Comparison of ENCODE assay signal across 8 cellular contexts in genomic region chr1:43058545-43059360, GRCh38.
DNase-seq lines count a peak whose midpoint lies in the region; ATAC-seq and TF ChIP-seq lines count a peak whose summit lies in the region.

No MANE protein-coding gene starts in this region.

- no peak overlapping the region for H3K27ac ChIP-seq in CD8-positive, alpha-beta memory T cell (ENCODE audit: low read depth, low read length)

- CTCF ChIA-PET in CD8-positive, alpha-beta memory T cell (lab: Charles Lee) = interaction anchor here (1.6 to 4.2 kb wide), 2 partner anchors 14 to 136 kb away, joined by 5 to 25 read pairs; no protein-coding TSS in a partner anchor

- H3K9me3 Mint-ChIP-seq in CD8-positive, alpha-beta memory T cell = no peaks in the 10 kb centered on the region

- H3K9me3 ChIP-seq in T-helper 17 cell (ENCODE audit: control insufficient read depth, low read length, poor library complexity, severe bottlenecking) = peaks cover 3% of the 10 kb centered on the region
- H3K9me3 ChIP-seq in CD8-positive, alpha-beta memory T cell (ENCODE audit: low read length) = no peaks in the 10 kb centered on the region

- H3K27me3 ChIP-seq in CD8-positive, alpha-beta memory T cell (ENCODE audit: insufficient read depth, low read length, poor library complexity, severe bottlenecking) = no peaks in the 10 kb centered on the region

- no peak overlapping the region for H3K27ac Mint-ChIP-seq in T-helper 17 cell
- H3K27ac Mint-ChIP-seq in CD8-positive, alpha-beta memory T cell = peak overlapping the region in 2 of 8 donors; percentile 7 to 11

- H3K4me3 Mint-ChIP-seq in T-helper 17 cell = peak overlapping the region; percentile 36
- H3K4me3 Mint-ChIP-seq in CD8-positive, alpha-beta memory T cell = peak overlapping the region in 2 of 7 donors; percentile 4 to 38

- peaks cover 6% of the 10 kb centered on the region for H3K36me3 Mint-ChIP-seq in T-helper 17 cell (ENCODE audit: low read depth)
- H3K36me3 Mint-ChIP-seq in CD8-positive, alpha-beta memory T cell = no peaks in the 10 kb centered on the region

- H3K4me1 ChIP-seq in CD8-positive, alpha-beta memory T cell (ENCODE audit: insufficient read depth, low read length) = peaks cover 8% of the 10 kb centered on the region

- no peaks in the 10 kb centered on the region for H3K36me3 ChIP-seq in CD8-positive, alpha-beta memory T cell (ENCODE audit: insufficient read depth, low read length)

- no peak for ATAC-seq in T-helper 17 cell
- no peak for ATAC-seq in GM21529 (IDR thresholded peaks at IDR 0.05; ENCODE audit: unreplicated experiment)

- TF ChIP-seq CTCF in foreskin fibroblast (IDR thresholded peaks at IDR 0.05; ENCODE audit: low read depth, low read length) = no peak

- peak; percentile 49 to 57 for DNase-seq in activated T-cell treated with anti-CD3 and anti-CD28 coated beads, Interleukin-2, amount 50 U/mL, for 48 hours
- no peak for DNase-seq in activated T-cell treated with anti-CD3 and anti-CD28 coated beads for 4 hours
- no peak for DNase-seq in T-helper 17 cell
- peak; percentile 52 to 65 for DNase-seq in foreskin fibroblast
- peak; percentile 48 for DNase-seq in stimulated activated CD8-positive, alpha-beta memory T cell treated with anti-CD3 and anti-CD28 coated beads, Interleukin-4, amount 100 ng/mL, for 48 hours
- no peak for DNase-seq in CD8-positive, alpha-beta memory T cell
- DNase-seq in amniotic stem cell (lab: John Stamatoyannopoulos, UW) = no peak

- no peak overlapping the region for H3K4me3 ChIP-seq in foreskin fibroblast (ENCODE audit: low read depth in 1 of 2, low read length in 2 of 2)
- no peak overlapping the region for H3K4me3 ChIP-seq in CD8-positive, alpha-beta memory T cell (ENCODE audit: low read length)

- H3K4me1 Mint-ChIP-seq in T-helper 17 cell = peaks cover 22% of the 10 kb centered on the region
- H3K4me1 Mint-ChIP-seq in CD8-positive, alpha-beta memory T cell = peaks cover 0 to 13% (median 8%) of the 10 kb centered on the region in 3 donors

- POLR2A ChIA-PET in CD8-positive, alpha-beta memory T cell (lab: Charles Lee) = no interaction called here

- H3K27me3 Mint-ChIP-seq in T-helper 17 cell = peaks cover 15% of the 10 kb centered on the region
- peaks cover 6 to 24% of the 10 kb centered on the region in 2 donors for H3K27me3 Mint-ChIP-seq in CD8-positive, alpha-beta memory T cell

Comparison
In these comparisons a context has a peak if more than half of its experiments do, and no peak if none do; other contexts are left out.
1. DNase-seq: peak in activated T-cell treated with anti-CD3 and anti-CD28 coated beads, Interleukin-2, amount 50 U/mL, for 48 hours (2 of 2), foreskin fibroblast (2 of 2) and stimulated activated CD8-positive, alpha-beta memory T cell treated with anti-CD3 and anti-CD28 coated beads, Interleukin-4, amount 100 ng/mL, for 48 hours (single experiment); none in activated T-cell treated with anti-CD3 and anti-CD28 coated beads for 4 hours (single experiment), T-helper 17 cell (0 of 3), CD8-positive, alpha-beta memory T cell (0 of 5) and amniotic stem cell (single experiment).